Comparison of ENCODE assay signal across 2 cellular contexts in genomic region chr6:41489284-41489851, GRCh38.
TF ChIP-seq lines count a peak whose summit lies in the region.

No MANE protein-coding gene starts in this region.

TF ChIP-seq in HepG2, 621 proteins besides CTCF, POLR2A, EP300 and RAD21:
- TF ChIP-seq TCF12 (IDR thresholded peaks at IDR 0.05), result no peak
- no peak for TF ChIP-seq TCF12 (CRISPR knock-in tag; IDR thresholded peaks at IDR 0.05)
- TF ChIP-seq MEIS2 (CRISPR knock-in tag; IDR thresholded peaks at IDR 0.05), result no peak
- TF ChIP-seq SNAPC4 (CRISPR knock-in tag; IDR thresholded peaks at IDR 0.05), result no peak
- no peak for TF ChIP-seq ZEB1 (IDR thresholded peaks at IDR 0.05; ENCODE audit: insufficient replicate concordance, low read depth)
- TF ChIP-seq MNT (IDR thresholded peaks at IDR 0.05), result peak; percentile 72
- TF ChIP-seq ZNF687 (CRISPR knock-in tag; IDR thresholded peaks at IDR 0.05), result 0 out of 2 replicates have a peak, but pooled peaks have one; percentile 14
- peak; percentile 29 for TF ChIP-seq HNRNPLL (IDR thresholded peaks at IDR 0.05; ENCODE audit: low read depth, low read length, poor library complexity, severe bottlenecking)
- TF ChIP-seq EED (CRISPR knock-in tag; IDR thresholded peaks at IDR 0.05), result peak; percentile 43; the same call in 1 of the 2 replicates
- TF ChIP-seq IRF1 (CRISPR knock-in tag; IDR thresholded peaks at IDR 0.05; ENCODE audit: low read depth), result no peak
- TF ChIP-seq ARID2 (CRISPR knock-in tag; IDR thresholded peaks at IDR 0.05; ENCODE audit: borderline replicate concordance), result no peak
- no peak for TF ChIP-seq ISL2 (CRISPR knock-in tag; IDR thresholded peaks at IDR 0.05)

TF ChIP-seq in WTC11, 78 proteins besides CTCF, POLR2A, EP300 and RAD21:
- TF ChIP-seq ZMAT4 (CRISPR knock-in tag; IDR thresholded peaks at IDR 0.05), result no peak
- TF ChIP-seq PRRX2 (CRISPR knock-in tag; IDR thresholded peaks at IDR 0.05), result no peak
- no peak for TF ChIP-seq AFF4 (CRISPR knock-in tag; IDR thresholded peaks at IDR 0.05; ENCODE audit: borderline replicate concordance)
- peak; percentile 52 for TF ChIP-seq PRDM15 (CRISPR knock-in tag; IDR thresholded peaks at IDR 0.05)
